ENCODE assay signal across 8 cellular contexts in genomic region chr16:77584205-77584859, GRCh38.
A peak's percentile ranks its signal among the peaks of the same experiment; 100 is the strongest.
DNase-seq lines count a peak whose midpoint lies in the region; ATAC-seq, FAIRE-seq and TF ChIP-seq lines count a peak whose summit lies in the region.

No MANE protein-coding gene starts in this region.

- peak; percentile 95 for TF ChIP-seq RAD21 in Ishikawa (IDR thresholded peaks at IDR 0.05; ENCODE audit: low read depth)

- no peak for TF ChIP-seq POLR2A in adrenal gland (IDR thresholded peaks at IDR 0.05)

- H3K9me3 ChIP-seq in adrenal gland (replicated peaks in 1 of 3) (no peaks in the 10 kb centered on the region), right cardiac atrium (ENCODE audit: control insufficient read depth, low read length) (no peaks in the 10 kb centered on the region)

- DNase-seq in AG10803 (ENCODE audit: low read depth), result peak; percentile 74
- DNase-seq in GM18507 (ENCODE audit: extremely low spot score, insufficient read length, low read depth), result peak; percentile 9
- peak; percentile 51 for DNase-seq in RCC 7860 (ENCODE audit: low spot score)
- peak; percentile 22 to 80 (median 51) for DNase-seq in adrenal gland
- DNase-seq in right cardiac atrium, result peak in 2 of 3 donors; percentile 37 to 62
- peak; percentile 20 for DNase-seq in skeletal muscle cell (ENCODE audit: low read depth)
- DNase-seq in mesenteric fat pad (ENCODE audit: low spot score), result no peak

- no peak overlapping the region for H3K27ac ChIP-seq in adrenal gland
- no peak overlapping the region for H3K27ac ChIP-seq in right cardiac atrium (ENCODE audit: low read length)

- H3K36me3 ChIP-seq in adrenal gland (replicated peaks in 1 of 2), result no peaks in the 10 kb centered on the region

- 31 to 38% (median 35%) methylated on average over 7 of the region's 7 CpGs for WGBS in adrenal gland, 4 donors
- WGBS in right cardiac atrium, result 34% methylated on average over 7 of the region's 7 CpGs

- H3K4me1 ChIP-seq in adrenal gland (replicated peaks in 1 of 2), result no peaks in the 10 kb centered on the region
- H3K4me1 ChIP-seq in right cardiac atrium (ENCODE audit: control insufficient read depth, insufficient read depth, low read length), result no peaks in the 10 kb centered on the region

- H3K27me3 ChIP-seq in adrenal gland (no peaks in the 10 kb centered on the region), right cardiac atrium (ENCODE audit: control insufficient read depth, insufficient read depth) (no peaks in the 10 kb centered on the region)

- TF ChIP-seq CTCF in AG10803 (conservative IDR thresholded peaks at IDR 0.05; ENCODE audit: low read length) (peak; percentile 95), adrenal gland (IDR thresholded peaks at IDR 0.05) (peak; percentile 74 to 91 (median 85))

- peak in 1 of 2 donors; percentile 51 for ATAC-seq in right cardiac atrium

- intact Hi-C loops in adrenal gland (cut with DNase I), result loop anchor here in 1 of 2 donors (1.0 kb wide), 1 partner anchor 348 kb away; no protein-coding TSS in a partner anchor
- intact Hi-C loops in right cardiac atrium (cut with DNase I), result loop anchor here in 3 of 4 donors (2.0 to 10.0 kb wide), 4 partner anchors 150 to 348 kb away; partner anchors contain the start of gene ADAMTS18 (in 1 of the 3)

- no peak for TF ChIP-seq EP300 in Ishikawa (IDR thresholded peaks at IDR 0.05; ENCODE audit: borderline replicate concordance)

- FAIRE-seq in GM18507 (lab: Jason Lieb, UNC) (peak; percentile 15), RCC 7860 (lab: Jason Lieb, UNC) (peak; percentile 12)

- no peak overlapping the region for H3K4me3 ChIP-seq in AG10803 (ENCODE audit: low read length)
- H3K4me3 ChIP-seq in adrenal gland, result no peak overlapping the region
- H3K4me3 ChIP-seq in right cardiac atrium (ENCODE audit: low read length), result no peak overlapping the region
- H3K4me3 ChIP-seq in skeletal muscle cell (ENCODE audit: low read depth, low read length), result no peak overlapping the region

TF ChIP-seq in Ishikawa, 13 proteins besides CTCF, POLR2A, EP300 and RAD21:
- TF ChIP-seq, protein P1, sequence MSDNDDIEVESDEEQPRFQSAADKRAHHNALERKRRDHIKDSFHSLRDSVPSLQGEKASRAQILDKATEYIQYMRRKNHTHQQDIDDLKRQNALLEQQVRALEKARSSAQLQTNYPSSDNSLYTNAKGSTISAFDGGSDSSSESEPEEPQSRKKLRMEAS (IDR thresholded peaks at IDR 0.05), result no peak
- TF ChIP-seq, protein P2, sequence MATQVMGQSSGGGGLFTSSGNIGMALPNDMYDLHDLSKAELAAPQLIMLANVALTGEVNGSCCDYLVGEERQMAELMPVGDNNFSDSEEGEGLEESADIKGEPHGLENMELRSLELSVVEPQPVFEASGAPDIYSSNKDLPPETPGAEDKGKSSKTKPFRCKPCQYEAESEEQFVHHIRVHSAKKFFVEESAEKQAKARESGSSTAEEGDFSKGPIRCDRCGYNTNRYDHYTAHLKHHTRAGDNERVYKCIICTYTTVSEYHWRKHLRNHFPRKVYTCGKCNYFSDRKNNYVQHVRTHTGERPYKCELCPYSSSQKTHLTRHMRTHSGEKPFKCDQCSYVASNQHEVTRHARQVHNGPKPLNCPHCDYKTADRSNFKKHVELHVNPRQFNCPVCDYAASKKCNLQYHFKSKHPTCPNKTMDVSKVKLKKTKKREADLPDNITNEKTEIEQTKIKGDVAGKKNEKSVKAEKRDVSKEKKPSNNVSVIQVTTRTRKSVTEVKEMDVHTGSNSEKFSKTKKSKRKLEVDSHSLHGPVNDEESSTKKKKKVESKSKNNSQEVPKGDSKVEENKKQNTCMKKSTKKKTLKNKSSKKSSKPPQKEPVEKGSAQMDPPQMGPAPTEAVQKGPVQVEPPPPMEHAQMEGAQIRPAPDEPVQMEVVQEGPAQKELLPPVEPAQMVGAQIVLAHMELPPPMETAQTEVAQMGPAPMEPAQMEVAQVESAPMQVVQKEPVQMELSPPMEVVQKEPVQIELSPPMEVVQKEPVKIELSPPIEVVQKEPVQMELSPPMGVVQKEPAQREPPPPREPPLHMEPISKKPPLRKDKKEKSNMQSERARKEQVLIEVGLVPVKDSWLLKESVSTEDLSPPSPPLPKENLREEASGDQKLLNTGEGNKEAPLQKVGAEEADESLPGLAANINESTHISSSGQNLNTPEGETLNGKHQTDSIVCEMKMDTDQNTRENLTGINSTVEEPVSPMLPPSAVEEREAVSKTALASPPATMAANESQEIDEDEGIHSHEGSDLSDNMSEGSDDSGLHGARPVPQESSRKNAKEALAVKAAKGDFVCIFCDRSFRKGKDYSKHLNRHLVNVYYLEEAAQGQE (IDR thresholded peaks at IDR 0.05; ENCODE audit: low read depth), result no peak
- TF ChIP-seq FOXM1 (IDR thresholded peaks at IDR 0.05; ENCODE audit: borderline replicate concordance, low read depth) (peak; percentile 51; the same call in 1 of the 2 replicates), CEBPB (IDR thresholded peaks at IDR 0.05) (peak; percentile 81), CREB1 (IDR thresholded peaks at IDR 0.05; ENCODE audit: low read depth) (no peak), NFIC (IDR thresholded peaks at IDR 0.05) (no peak), TAF1 (IDR thresholded peaks at IDR 0.05; ENCODE audit: low read depth) (no peak), TCF12 (IDR thresholded peaks at IDR 0.05; ENCODE audit: low read depth) (no peak)
TF ChIP-seq in Ishikawa: peak in this region for 2.
